In the genomic region with DNA sequence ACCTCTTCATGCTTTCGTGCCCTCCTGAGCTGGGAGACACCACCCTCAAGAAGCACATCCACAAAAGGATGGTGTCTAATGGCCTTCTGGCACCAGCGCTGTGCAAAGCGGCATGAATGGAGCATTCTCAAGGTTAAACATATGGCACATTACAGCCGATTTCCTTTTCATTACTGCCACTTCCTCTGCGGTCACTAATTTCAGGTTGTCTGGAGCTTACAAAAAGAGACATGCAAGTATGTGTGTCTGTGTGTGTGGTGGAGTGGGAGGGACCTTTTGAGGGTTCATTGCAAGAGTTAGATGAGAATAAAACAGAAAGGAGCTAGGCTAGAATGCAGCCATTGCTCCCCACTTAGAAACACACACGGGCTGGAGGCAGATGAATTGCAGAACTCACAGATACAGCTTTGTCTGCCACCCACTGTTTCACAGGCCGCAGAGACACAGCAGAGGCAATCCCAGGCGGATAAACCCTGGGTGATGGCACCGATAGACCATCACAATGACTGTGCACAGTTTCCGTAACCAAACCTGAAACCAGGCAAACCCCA, we compare ENCODE assay signal across 8 cellular contexts.
A peak's percentile ranks its signal among the peaks of the same experiment; 100 is the strongest.
DNase-seq lines count a peak whose midpoint lies in the region; ATAC-seq and TF ChIP-seq lines count a peak whose summit lies in the region.

No MANE protein-coding gene starts in this region.

- peaks cover 2% of the 10 kb centered on the region for H3K36me3 Mint-ChIP-seq in IgD-negative memory B cell

- peak; percentile 74 for ATAC-seq in GM21367 (IDR thresholded peaks at IDR 0.05; ENCODE audit: unreplicated experiment)

- peaks cover 0 to 8% of the 10 kb centered on the region in 2 donors for H3K4me1 ChIP-seq in duodenal mucosa (ENCODE audit: control insufficient read depth in 1 of 2, insufficient read depth in 2 of 2, low read length in 2 of 2)

- H3K4me1 Mint-ChIP-seq in IgD-negative memory B cell, result peaks cover 13 to 18% (median 15%) of the 10 kb centered on the region in 3 donors

- peak overlapping the region in 1 of 2 donors; percentile 27 for H3K9ac ChIP-seq in duodenal mucosa (ENCODE audit: low read depth in 1 of 2, low read length in 2 of 2)

- CTCF ChIA-PET in GM10248 (lab: Yijun Ruan, JAX), result interaction anchor here (0.6 to 1.5 kb wide), 3 partner anchors 9 to 228 kb away, joined by 3 to 5 read pairs (median 4); no protein-coding TSS in a partner anchor

- no peaks in the 10 kb centered on the region for H3K27me3 ChIP-seq in duodenal mucosa (ENCODE audit: control insufficient read depth in 1 of 2, insufficient read depth in 2 of 2, low read length in 2 of 2)

- no peak for TF ChIP-seq CTCF in GM10248 (IDR thresholded peaks at IDR 0.05; ENCODE audit: control extremely low read depth, extremely low read depth, low read depth, missing control alignments)

- peak overlapping the region; percentile 3 to 51 (median 48) for H3K27ac Mint-ChIP-seq in IgD-negative memory B cell

- H3K27ac ChIP-seq in duodenal mucosa (ENCODE audit: low read depth, low read length), result no peak overlapping the region

- no peaks in the 10 kb centered on the region for H3K27me3 Mint-ChIP-seq in IgD-negative memory B cell

- no peaks in the 10 kb centered on the region for H3K36me3 ChIP-seq in duodenal mucosa (ENCODE audit: control insufficient read depth in 1 of 2, insufficient read depth in 2 of 2, low read length in 2 of 2)

- POLR2A ChIA-PET in GM10248 (lab: Yijun Ruan, JAX), result no interaction called here

- DNase-seq in GM10248 (ENCODE audit: extremely low spot score) (peak; percentile 59), UCSD-AML1 (lab: John Stamatoyannopoulos, UW; ENCODE audit: unreplicated experiment) (peak; percentile 50), HK-2 (ENCODE audit: unreplicated experiment) (no peak), ureter (ENCODE audit: low spot score) (no peak)
- peak; percentile 1 for DNase-seq in stimulated activated CD4-positive, alpha-beta T cell treated with anti-CD3 and anti-CD28 coated beads, Interleukin-2, amount 100 ng/mL, for 4 hours (ENCODE audit: low read depth)

- peak overlapping the region; percentile 24 to 39 for H3K4me3 ChIP-seq in duodenal mucosa (ENCODE audit: low read depth in 1 of 2, low read length in 2 of 2)

- H3K9me3 Mint-ChIP-seq in IgD-negative memory B cell, result peaks cover 0 to 4% (median 0%) of the 10 kb centered on the region in 3 donors

- H3K9me3 ChIP-seq in duodenal mucosa (ENCODE audit: control insufficient read depth in 1 of 2, low read length in 2 of 2), result no peaks in the 10 kb centered on the region

- peak overlapping the region; percentile 0 to 91 (median 47) for H3K4me3 Mint-ChIP-seq in IgD-negative memory B cell

Comparison
In these comparisons a context has a peak if more than half of its experiments do, and no peak if none do; other contexts are left out.
1. DNase-seq: peak in GM10248 (single experiment), UCSD-AML1 (single experiment) and stimulated activated CD4-positive, alpha-beta T cell treated with anti-CD3 and anti-CD28 coated beads, Interleukin-2, amount 100 ng/mL, for 4 hours (single experiment); none in HK-2 (single experiment) and ureter (single experiment).